Comparison of ENCODE assay signal across 8 cellular contexts in the genomic region with DNA sequence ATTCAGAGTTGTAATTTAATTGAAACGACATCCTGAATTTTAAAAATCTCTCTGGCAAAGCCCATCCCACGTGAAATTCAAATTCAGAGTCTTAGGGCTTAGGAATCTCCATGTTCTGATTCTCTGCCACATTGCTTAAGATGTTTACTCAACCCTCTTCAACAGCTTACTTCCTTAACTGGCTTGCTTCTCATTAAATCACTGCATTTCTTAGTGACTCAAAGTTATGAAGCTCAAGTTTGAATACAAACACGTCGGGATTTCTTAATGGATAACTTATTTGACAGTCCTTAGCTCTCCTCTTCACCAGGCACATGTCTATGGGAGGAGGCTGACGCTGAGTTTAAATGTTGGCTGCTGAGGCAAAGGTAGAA.
DNase-seq lines count a peak whose midpoint lies in the region; ATAC-seq and TF ChIP-seq lines count a peak whose summit lies in the region.

No MANE protein-coding gene starts in this region.

- ATAC-seq in WTC11: no peak
- no peak for ATAC-seq in GM18519 (IDR thresholded peaks at IDR 0.05; ENCODE audit: low FRiP score, unreplicated experiment)
- no peak for ATAC-seq in HG03175 (IDR thresholded peaks at IDR 0.05; ENCODE audit: unreplicated experiment)

- peak overlapping the region; percentile 56; the same call in 1 of the 2 replicates for H3K27ac ChIP-seq in C4-2B
- H3K27ac ChIP-seq in OCI-LY7 (ENCODE audit: low read depth, low read length, poor library complexity, severe bottlenecking): no peak overlapping the region
- peak overlapping the region; percentile 74 for H3K27ac ChIP-seq in endodermal cell (ENCODE audit: low read depth, low read length)
- H3K27ac ChIP-seq in neural progenitor cell: peak overlapping the region; percentile 84

- CTCF ChIA-PET in OCI-LY7 (lab: Charles Lee; ENCODE audit: unreplicated experiment): interaction anchor here (0.6 kb wide), 1 partner anchor 1010 kb away, joined by 3 read pairs; no protein-coding TSS in a partner anchor
- CTCF ChIA-PET in WTC11 (lab: Charles Lee): no interaction called here

- TF ChIP-seq CTCF in C4-2B (conservative IDR thresholded peaks at IDR 0.05) (no peak), OCI-LY7 (conservative IDR thresholded peaks at IDR 0.05; ENCODE audit: low read length) (no peak), endodermal cell (conservative IDR thresholded peaks at IDR 0.05) (no peak), neural progenitor cell (IDR thresholded peaks at IDR 0.05) (no peak), WTC11 (IDR thresholded peaks at IDR 0.05) (no peak)

- H3K9me3 ChIP-seq in OCI-LY7 (ENCODE audit: low read length) (no peaks in the 10 kb centered on the region), endodermal cell (ENCODE audit: control insufficient read depth, low read length) (no peaks in the 10 kb centered on the region), neural progenitor cell (ENCODE audit: low read depth) (no peaks in the 10 kb centered on the region)

- H3K27me3 Mint-ChIP-seq in endodermal cell (ENCODE audit: insufficient read depth) (no peaks in the 10 kb centered on the region), neural progenitor cell (ENCODE audit: insufficient read depth, low read depth) (peaks cover 3% of the 10 kb centered on the region), WTC11 (ENCODE audit: low read depth) (no peaks in the 10 kb centered on the region)

- H3K9me2 ChIP-seq in OCI-LY7 (ENCODE audit: insufficient read depth, low read length): no peaks in the 10 kb centered on the region

- H3K9ac ChIP-seq in endodermal cell (ENCODE audit: extremely low read depth, low read length, poor library complexity, severe bottlenecking): no peak overlapping the region
- no peak overlapping the region for H3K9ac ChIP-seq in neural progenitor cell

- no TSS peak for BruUV-seq in OCI-LY7 (replicated peaks; lab: Mats Ljungman, UMichigan)

- no peak for DNase-seq in OCI-LY7 (ENCODE audit: low spot score)
- DNase-seq in endodermal cell: no peak
- DNase-seq in neural progenitor cell (ENCODE audit: low spot score): no peak
- DNase-seq in ecto neural progenitor cell (ENCODE audit: low spot score): no peak
- DNase-seq in WTC11 (ENCODE audit: low spot score): no peak

- POLR2A ChIA-PET in OCI-LY7 (lab: Charles Lee): interaction anchor here (1.0 kb wide), 1 partner anchor 12 kb away, joined by 3 read pairs; no protein-coding TSS in a partner anchor
- POLR2A ChIA-PET in WTC11 (lab: Charles Lee): no interaction called here

- H3K79me2 ChIP-seq in OCI-LY7 (ENCODE audit: insufficient read depth, low read depth, low read length): no peaks in the 10 kb centered on the region
- no peaks in the 10 kb centered on the region for H3K79me2 ChIP-seq in neural progenitor cell (ENCODE audit: low read depth)

- no peaks in the 10 kb centered on the region for H3K36me3 ChIP-seq in OCI-LY7 (ENCODE audit: insufficient read depth, low read length)
- H3K36me3 ChIP-seq in endodermal cell (ENCODE audit: control insufficient read depth, insufficient read depth, low read length): no peaks in the 10 kb centered on the region
- no peaks in the 10 kb centered on the region for H3K36me3 ChIP-seq in neural progenitor cell

- H2AFZ ChIP-seq in OCI-LY7 (ENCODE audit: low read length) (peak overlapping the region; percentile 69; the same call in 1 of the 2 replicates), neural progenitor cell (replicated peaks) (no peak overlapping the region)

- peaks cover 15% of the 10 kb centered on the region for H3F3A ChIP-seq in neural progenitor cell (ENCODE audit: low read depth)

- H3K4me2 ChIP-seq in OCI-LY7 (ENCODE audit: low read length) (peak overlapping the region; percentile 35), neural progenitor cell (no peak overlapping the region)

- no peak overlapping the region for H3K4me3 Mint-ChIP-seq in endodermal cell
- H3K4me3 Mint-ChIP-seq in neural progenitor cell: no peak overlapping the region
- H3K4me3 Mint-ChIP-seq in WTC11: no peak overlapping the region

- H3K4me1 ChIP-seq in OCI-LY7 (ENCODE audit: insufficient read depth, low read length, poor library complexity, severe bottlenecking) (no peaks in the 10 kb centered on the region), endodermal cell (ENCODE audit: control insufficient read depth, insufficient read depth, low read length) (no peaks in the 10 kb centered on the region), neural progenitor cell (peaks cover 17% of the 10 kb centered on the region)

- H3K4me1 Mint-ChIP-seq in endodermal cell (peaks cover 20% of the 10 kb centered on the region), neural progenitor cell (peaks cover 52% of the 10 kb centered on the region), WTC11 (peaks cover 50% of the 10 kb centered on the region)

- H3K27me3 ChIP-seq in endodermal cell (ENCODE audit: control insufficient read depth, insufficient read depth, low read length, poor library complexity, severe bottlenecking): no peaks in the 10 kb centered on the region
- no peaks in the 10 kb centered on the region for H3K27me3 ChIP-seq in neural progenitor cell

- H3K4me3 ChIP-seq in OCI-LY7 (ENCODE audit: low read depth, low read length, poor library complexity, severe bottlenecking) (peak overlapping the region; percentile 30), endodermal cell (ENCODE audit: low read length) (no peak overlapping the region), neural progenitor cell (no peak overlapping the region)

- H4K20me1 ChIP-seq in OCI-LY7 (ENCODE audit: insufficient read depth, low read length): no peaks in the 10 kb centered on the region
- no peaks in the 10 kb centered on the region for H4K20me1 ChIP-seq in neural progenitor cell (ENCODE audit: low read depth)

- H3K9me3 Mint-ChIP-seq in endodermal cell (no peaks in the 10 kb centered on the region), neural progenitor cell (peaks cover 13% of the 10 kb centered on the region), WTC11 (no peaks in the 10 kb centered on the region)

- H3K36me3 Mint-ChIP-seq in endodermal cell (ENCODE audit: low read depth) (no peaks in the 10 kb centered on the region), neural progenitor cell (no peaks in the 10 kb centered on the region), WTC11 (no peaks in the 10 kb centered on the region)

- WGBS in endodermal cell (ENCODE audit: insufficient coverage in 1 of 2, insufficient read length in 1 of 2), 2 experiments: 93 to 96% methylated on average over 4 to 5 of the region's 5 CpGs

- H3K27ac Mint-ChIP-seq in endodermal cell (no peak overlapping the region), neural progenitor cell (peak overlapping the region; percentile 51), WTC11 (no peak overlapping the region)

- intact Hi-C loops in OCI-LY7 (cut with micrococcal nuclease; ENCODE audit: unreplicated experiment): no loop called here

TF ChIP-seq in WTC11, 78 proteins besides CTCF, POLR2A, EP300 and RAD21 (continues in another document):
- no peak for TF ChIP-seq E2F4 (CRISPR knock-in tag; IDR thresholded peaks at IDR 0.05; ENCODE audit: borderline replicate concordance, low read depth)
- TF ChIP-seq, protein P1, sequence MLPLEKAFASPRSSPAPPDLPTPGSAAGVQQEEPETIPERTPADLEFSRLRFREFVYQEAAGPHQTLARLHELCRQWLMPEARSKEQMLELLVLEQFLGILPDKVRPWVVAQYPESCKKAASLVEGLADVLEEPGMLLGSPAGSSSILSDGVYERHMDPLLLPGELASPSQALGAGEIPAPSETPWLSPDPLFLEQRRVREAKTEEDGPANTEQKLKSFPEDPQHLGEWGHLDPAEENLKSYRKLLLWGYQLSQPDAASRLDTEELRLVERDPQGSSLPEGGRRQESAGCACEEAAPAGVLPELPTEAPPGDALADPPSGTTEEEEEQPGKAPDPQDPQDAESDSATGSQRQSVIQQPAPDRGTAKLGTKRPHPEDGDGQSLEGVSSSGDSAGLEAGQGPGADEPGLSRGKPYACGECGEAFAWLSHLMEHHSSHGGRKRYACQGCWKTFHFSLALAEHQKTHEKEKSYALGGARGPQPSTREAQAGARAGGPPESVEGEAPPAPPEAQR (CRISPR knock-in tag; IDR thresholded peaks at IDR 0.05): no peak
- TF ChIP-seq, protein P2, sequence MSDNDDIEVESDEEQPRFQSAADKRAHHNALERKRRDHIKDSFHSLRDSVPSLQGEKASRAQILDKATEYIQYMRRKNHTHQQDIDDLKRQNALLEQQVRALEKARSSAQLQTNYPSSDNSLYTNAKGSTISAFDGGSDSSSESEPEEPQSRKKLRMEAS (CRISPR knock-in tag; IDR thresholded peaks at IDR 0.05): no peak
- TF ChIP-seq ZNF425 (CRISPR knock-in tag; conservative IDR thresholded peaks at IDR 0.05): no peak
